ENCODE assay signal across 39 cellular contexts in the genomic region with DNA sequence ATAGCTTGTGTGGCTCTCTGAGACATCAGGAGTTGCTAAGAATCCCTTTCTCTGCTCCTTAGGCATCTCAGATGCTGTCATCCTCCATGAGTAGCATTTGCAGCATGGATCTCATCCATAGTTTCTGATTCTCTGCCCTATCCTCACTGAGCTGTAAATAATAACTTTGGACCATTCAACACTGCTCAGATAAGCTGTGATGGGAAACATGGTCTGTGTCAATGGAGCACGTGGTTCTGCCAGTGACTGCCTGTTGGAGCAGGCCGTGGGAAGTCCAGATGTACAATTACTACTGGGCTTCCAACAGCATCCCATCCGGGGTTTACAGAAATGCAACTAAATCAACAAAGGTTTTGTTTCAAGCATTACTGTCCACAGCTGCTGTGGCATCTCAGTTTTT.
"Had no signal": no experiment of that assay in that cellular context is flagged by ENCODE, and none has a peak within 500 bp of the region (broad histone marks: within the 10 kb centered on the region; RNA-seq: fewer than 3 reads in every experiment).

No MANE protein-coding gene starts in this region.

- H3K9me3 ChIP-seq: adrenal gland, ascending aorta, body of pancreas, breast epithelium had no signal

- ATAC-seq: activated naive CD4-positive, alpha-beta T cell treated with anti-CD3 and anti-CD28 coated beads, Interleukin-2, amount 50 U/mL, for 72 hours; activated naive CD8-positive, alpha-beta T cell treated with anti-CD3 and anti-CD28 coated beads, Interleukin-2, amount 50 U/mL, for 24 hours; activated T-cell treated with anti-CD3 and anti-CD28 coated beads, Interleukin-2, amount 50 U/mL, for 4 hours; activated T-cell treated with anti-CD3 and anti-CD28 coated beads, Interleukin-2, amount 50 U/mL, for 72 hours; activated T-helper 17 cell treated with anti-CD3 and anti-CD28 coated beads, Interleukin-2, amount 50 U/mL, for 72 hours; body of pancreas had no signal

- H3K4me1 ChIP-seq: adrenal gland, ascending aorta, body of pancreas, breast epithelium had no signal

- DNase-seq: activated effector memory CD4-positive, alpha-beta T cell treated with anti-CD3 and anti-CD28 coated beads, Interleukin-2, amount 50 U/mL, for 16 hours; activated effector memory CD4-positive, alpha-beta T cell treated with Interleukin-2 at 50 U/mL for 16 hours; activated gamma-delta T cell; activated gamma-delta T cell treated with Interleukin-2 at 50 U/mL for 16 hours; activated naive CD4-positive, alpha-beta T cell; activated naive CD4-positive, alpha-beta T cell treated with anti-CD3 and anti-CD28 coated beads for 36 hours; activated naive CD4-positive, alpha-beta T cell treated with anti-CD3 and anti-CD28 coated beads, Interleukin-2, amount 10 ng/mL, durations not matched to agents 7 days and 5 days; activated naive CD4-positive, alpha-beta T cell treated with anti-CD3 and anti-CD28 coated beads, Interleukin-2, amount 50 U/mL, for 16 hours; activated naive CD4-positive, alpha-beta T cell treated with Interleukin-2 at 50 U/mL for 16 hours; activated naive CD8-positive, alpha-beta T cell treated with anti-CD3 and anti-CD28 coated beads for 36 hours; activated naive CD8-positive, alpha-beta T cell treated with anti-CD3 and anti-CD28 coated beads, Interleukin-2, amount 10 ng/mL, durations not matched to agents 7 days and 5 days; activated naive CD8-positive, alpha-beta T cell treated with anti-CD3 and anti-CD28 coated beads, Interleukin-2, amount 50 U/mL, for 24 hours; activated T-cell treated with anti-CD3 and anti-CD28 coated beads for 4 hours; activated T-cell treated with anti-CD3 and anti-CD28 coated beads, Interleukin-2, amount 50 U/mL, for 1 hour; activated T-cell treated with anti-CD3 and anti-CD28 coated beads, Interleukin-2, amount 50 U/mL, for 24 hours; activated T-cell treated with anti-CD3 and anti-CD28 coated beads, Interleukin-2, amount 50 U/mL, for 4 hours; activated T-cell treated with anti-CD3 and anti-CD28 coated beads, Interleukin-2, amount 50 U/mL, for 48 hours; activated T-cell treated with anti-CD3 and anti-CD28 coated beads, Interleukin-2, amount 50 U/mL, for 72 hours; adrenal gland; amniotic stem cell; amygdala; anterior cingulate cortex; aorta; body of pancreas; brain microvascular endothelial cell; caudate nucleus; central memory CD4-positive, alpha-beta T cell; cerebellar nuclear complex had no signal

- H3K36me3 ChIP-seq: adrenal gland, ascending aorta, brain microvascular endothelial cell, breast epithelium, cardiac muscle cell had no signal

- H3K27ac ChIP-seq: adrenal gland, ascending aorta, body of pancreas, brain microvascular endothelial cell, breast epithelium, cardiac muscle cell had no signal

- H3K27ac Mint-ChIP-seq: activated naive CD4-positive, alpha-beta T cell treated with anti-CD3 and anti-CD28 coated beads for 36 hours; activated naive CD4-positive, alpha-beta T cell treated with anti-CD3 and anti-CD28 coated beads, Interleukin-2, amount 10 ng/mL, durations not matched to agents 7 days and 5 days; activated naive CD4-positive, alpha-beta T cell treated with anti-CD3 and anti-CD28 coated beads, Interleukin-2, amount 50 U/mL, for 24 hours; activated naive CD4-positive, alpha-beta T cell treated with anti-CD3 and anti-CD28 coated beads, Interleukin-2, amount 50 U/mL, for 72 hours; activated naive CD8-positive, alpha-beta T cell; activated naive CD8-positive, alpha-beta T cell treated with anti-CD3 and anti-CD28 coated beads for 36 hours; activated naive CD8-positive, alpha-beta T cell treated with anti-CD3 and anti-CD28 coated beads, Interleukin-2, amount 10 ng/mL, durations not matched to agents 7 days and 5 days; activated naive CD8-positive, alpha-beta T cell treated with anti-CD3 and anti-CD28 coated beads, Interleukin-2, amount 50 U/mL, for 24 hours; activated T-cell treated with anti-CD3 and anti-CD28 coated beads, Interleukin-2, amount 50 U/mL, for 24 hours; activated T-cell treated with anti-CD3 and anti-CD28 coated beads, Interleukin-2, amount 50 U/mL, for 72 hours; activated T-helper 1 cell treated with anti-CD3 and anti-CD28 coated beads, Interleukin-12 subunit alpha, Interleukin-12 subunit beta, Interleukin-2, Interleukin-4 antibody, amounts not matched to agents 30 ng/mL and 10 ng/mL and 1 ng/mL, durations not matched to agents 14 hours and 24 hours and 36 hours; activated T-helper 17 cell treated with anti-CD3 and anti-CD28 coated beads, Interleukin-2, amount 50 U/mL, for 72 hours; activated T-helper 2 cell treated with anti-CD3 and anti-CD28 coated beads, Interferon-gamma antibody, Interleukin-2, Interleukin-4, amounts not matched to agents 10 μg/mL and 5 μg/mL and 100 μg/mL, durations not matched to agents 14 hours and 24 hours and 36 hours; brain had no signal

- H3K27me3 Mint-ChIP-seq: activated naive CD4-positive, alpha-beta T cell treated with anti-CD3 and anti-CD28 coated beads, Interleukin-2, amount 10 ng/mL, durations not matched to agents 7 days and 5 days; activated naive CD4-positive, alpha-beta T cell treated with anti-CD3 and anti-CD28 coated beads, Interleukin-2, amount 50 U/mL, for 24 hours; activated naive CD8-positive, alpha-beta T cell; activated naive CD8-positive, alpha-beta T cell treated with anti-CD3 and anti-CD28 coated beads for 36 hours; activated naive CD8-positive, alpha-beta T cell treated with anti-CD3 and anti-CD28 coated beads, Interleukin-2, amount 10 ng/mL, durations not matched to agents 7 days and 5 days; activated naive CD8-positive, alpha-beta T cell treated with anti-CD3 and anti-CD28 coated beads, Interleukin-2, amount 50 U/mL, for 24 hours; activated T-cell treated with anti-CD3 and anti-CD28 coated beads, Interleukin-2, amount 50 U/mL, for 24 hours; activated T-helper 17 cell treated with anti-CD3 and anti-CD28 coated beads, Interleukin-2, amount 50 U/mL, for 72 hours; brain; central memory CD8-positive, alpha-beta T cell had no signal

- H3K36me3 Mint-ChIP-seq: activated naive CD4-positive, alpha-beta T cell treated with anti-CD3 and anti-CD28 coated beads, Interleukin-2, amount 10 ng/mL, durations not matched to agents 7 days and 5 days; activated naive CD4-positive, alpha-beta T cell treated with anti-CD3 and anti-CD28 coated beads, Interleukin-2, amount 50 U/mL, for 24 hours; activated naive CD8-positive, alpha-beta T cell; activated naive CD8-positive, alpha-beta T cell treated with anti-CD3 and anti-CD28 coated beads for 36 hours; activated naive CD8-positive, alpha-beta T cell treated with anti-CD3 and anti-CD28 coated beads, Interleukin-2, amount 10 ng/mL, durations not matched to agents 7 days and 5 days; brain had no signal

- H3K4me1 Mint-ChIP-seq: activated naive CD4-positive, alpha-beta T cell treated with anti-CD3 and anti-CD28 coated beads, Interleukin-2, amount 10 ng/mL, durations not matched to agents 7 days and 5 days; activated naive CD4-positive, alpha-beta T cell treated with anti-CD3 and anti-CD28 coated beads, Interleukin-2, amount 50 U/mL, for 24 hours; activated naive CD8-positive, alpha-beta T cell treated with anti-CD3 and anti-CD28 coated beads for 36 hours; activated naive CD8-positive, alpha-beta T cell treated with anti-CD3 and anti-CD28 coated beads, Interleukin-2, amount 10 ng/mL, durations not matched to agents 7 days and 5 days; activated naive CD8-positive, alpha-beta T cell treated with anti-CD3 and anti-CD28 coated beads, Interleukin-2, amount 50 U/mL, for 24 hours; activated T-helper 17 cell treated with anti-CD3 and anti-CD28 coated beads, Interleukin-2, amount 50 U/mL, for 72 hours; brain; central memory CD8-positive, alpha-beta T cell had no signal

- H3K4me3 Mint-ChIP-seq: activated naive CD4-positive, alpha-beta T cell treated with anti-CD3 and anti-CD28 coated beads for 36 hours; activated naive CD4-positive, alpha-beta T cell treated with anti-CD3 and anti-CD28 coated beads, Interleukin-2, amount 10 ng/mL, durations not matched to agents 7 days and 5 days; activated naive CD4-positive, alpha-beta T cell treated with anti-CD3 and anti-CD28 coated beads, Interleukin-2, amount 50 U/mL, for 24 hours; activated naive CD8-positive, alpha-beta T cell; activated naive CD8-positive, alpha-beta T cell treated with anti-CD3 and anti-CD28 coated beads for 36 hours; activated naive CD8-positive, alpha-beta T cell treated with anti-CD3 and anti-CD28 coated beads, Interleukin-2, amount 10 ng/mL, durations not matched to agents 7 days and 5 days; activated naive CD8-positive, alpha-beta T cell treated with anti-CD3 and anti-CD28 coated beads, Interleukin-2, amount 50 U/mL, for 24 hours; activated T-cell treated with anti-CD3 and anti-CD28 coated beads, Interleukin-2, amount 50 U/mL, for 24 hours; activated T-cell treated with anti-CD3 and anti-CD28 coated beads, Interleukin-2, amount 50 U/mL, for 4 hours; activated T-cell treated with anti-CD3 and anti-CD28 coated beads, Interleukin-2, amount 50 U/mL, for 72 hours; activated T-helper 1 cell treated with anti-CD3 and anti-CD28 coated beads, Interleukin-12 subunit alpha, Interleukin-12 subunit beta, Interleukin-2, Interleukin-4 antibody, amounts not matched to agents 30 ng/mL and 10 ng/mL and 1 ng/mL, durations not matched to agents 14 hours and 24 hours and 36 hours; activated T-helper 17 cell treated with anti-CD3 and anti-CD28 coated beads, Interleukin-2, amount 50 U/mL, for 72 hours; brain; central memory CD8-positive, alpha-beta T cell had no signal

- H3K4me3 ChIP-seq: adrenal gland, ascending aorta, body of pancreas, breast epithelium, cardiac muscle cell had no signal

- H3K27me3 ChIP-seq: adrenal gland, ascending aorta, body of pancreas, brain microvascular endothelial cell, breast epithelium, cardiac muscle cell had no signal
